In the genomic region with DNA sequence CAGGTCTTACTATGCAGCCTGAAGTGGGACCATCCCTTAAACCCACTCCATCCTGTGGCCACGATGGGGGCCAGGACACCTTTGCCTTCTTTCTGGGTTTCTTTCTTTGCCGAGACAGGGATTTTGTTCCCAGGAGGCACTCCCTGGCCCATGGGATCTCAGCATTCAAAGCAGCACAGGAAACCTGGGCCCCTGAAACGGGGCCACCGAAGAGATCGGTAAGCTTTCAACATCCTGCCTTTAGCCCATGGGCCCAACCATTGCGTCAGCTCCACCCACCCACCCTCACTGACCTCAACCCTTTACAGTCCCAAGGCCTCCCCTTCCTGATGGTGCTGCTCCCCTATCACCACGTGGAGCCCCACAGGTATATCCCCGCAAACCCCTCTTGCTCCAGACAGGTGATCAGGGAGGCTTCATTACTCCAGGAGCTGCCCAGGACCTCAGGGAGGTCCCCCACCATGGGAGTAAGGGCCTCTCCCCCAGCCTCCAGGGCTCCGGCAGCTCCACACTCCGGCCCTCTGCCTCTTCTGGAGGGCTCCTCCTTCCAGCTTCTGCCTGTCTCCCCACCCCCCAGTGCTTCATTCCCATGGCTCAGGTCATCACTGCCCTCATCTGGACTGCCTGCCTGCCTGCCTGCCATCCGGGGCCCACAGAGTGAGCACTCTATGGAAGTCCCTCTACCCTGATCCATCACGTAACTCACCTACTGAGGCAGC, we compare ENCODE assay signal across 1 cellular context.
TF ChIP-seq lines count a peak whose summit lies in the region.

No MANE protein-coding gene starts in this region.

TF ChIP-seq in SK-N-SH, 30 proteins besides CTCF, POLR2A, EP300 and RAD21 (continued from another document):
- TF ChIP-seq, protein P1, sequence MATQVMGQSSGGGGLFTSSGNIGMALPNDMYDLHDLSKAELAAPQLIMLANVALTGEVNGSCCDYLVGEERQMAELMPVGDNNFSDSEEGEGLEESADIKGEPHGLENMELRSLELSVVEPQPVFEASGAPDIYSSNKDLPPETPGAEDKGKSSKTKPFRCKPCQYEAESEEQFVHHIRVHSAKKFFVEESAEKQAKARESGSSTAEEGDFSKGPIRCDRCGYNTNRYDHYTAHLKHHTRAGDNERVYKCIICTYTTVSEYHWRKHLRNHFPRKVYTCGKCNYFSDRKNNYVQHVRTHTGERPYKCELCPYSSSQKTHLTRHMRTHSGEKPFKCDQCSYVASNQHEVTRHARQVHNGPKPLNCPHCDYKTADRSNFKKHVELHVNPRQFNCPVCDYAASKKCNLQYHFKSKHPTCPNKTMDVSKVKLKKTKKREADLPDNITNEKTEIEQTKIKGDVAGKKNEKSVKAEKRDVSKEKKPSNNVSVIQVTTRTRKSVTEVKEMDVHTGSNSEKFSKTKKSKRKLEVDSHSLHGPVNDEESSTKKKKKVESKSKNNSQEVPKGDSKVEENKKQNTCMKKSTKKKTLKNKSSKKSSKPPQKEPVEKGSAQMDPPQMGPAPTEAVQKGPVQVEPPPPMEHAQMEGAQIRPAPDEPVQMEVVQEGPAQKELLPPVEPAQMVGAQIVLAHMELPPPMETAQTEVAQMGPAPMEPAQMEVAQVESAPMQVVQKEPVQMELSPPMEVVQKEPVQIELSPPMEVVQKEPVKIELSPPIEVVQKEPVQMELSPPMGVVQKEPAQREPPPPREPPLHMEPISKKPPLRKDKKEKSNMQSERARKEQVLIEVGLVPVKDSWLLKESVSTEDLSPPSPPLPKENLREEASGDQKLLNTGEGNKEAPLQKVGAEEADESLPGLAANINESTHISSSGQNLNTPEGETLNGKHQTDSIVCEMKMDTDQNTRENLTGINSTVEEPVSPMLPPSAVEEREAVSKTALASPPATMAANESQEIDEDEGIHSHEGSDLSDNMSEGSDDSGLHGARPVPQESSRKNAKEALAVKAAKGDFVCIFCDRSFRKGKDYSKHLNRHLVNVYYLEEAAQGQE (IDR thresholded peaks at IDR 0.05; ENCODE audit: low read depth, low read length) = no peak
- TF ChIP-seq GABPA (IDR thresholded peaks at IDR 0.05; ENCODE audit: low read depth) = no peak
- TF ChIP-seq, protein P2, sequence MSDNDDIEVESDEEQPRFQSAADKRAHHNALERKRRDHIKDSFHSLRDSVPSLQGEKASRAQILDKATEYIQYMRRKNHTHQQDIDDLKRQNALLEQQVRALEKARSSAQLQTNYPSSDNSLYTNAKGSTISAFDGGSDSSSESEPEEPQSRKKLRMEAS (IDR thresholded peaks at IDR 0.05; ENCODE audit: low read depth) = no peak
- TF ChIP-seq FOSL2 (IDR thresholded peaks at IDR 0.05; ENCODE audit: borderline replicate concordance, low read depth) = no peak
- no peak for TF ChIP-seq MEF2A (IDR thresholded peaks at IDR 0.05; ENCODE audit: borderline replicate concordance, low read depth)
- TF ChIP-seq ELF1 (IDR thresholded peaks at IDR 0.05) = no peak
- TF ChIP-seq GATA2 (CRISPR knock-in tag; IDR thresholded peaks at IDR 0.05) = no peak
- TF ChIP-seq, protein P3, sequence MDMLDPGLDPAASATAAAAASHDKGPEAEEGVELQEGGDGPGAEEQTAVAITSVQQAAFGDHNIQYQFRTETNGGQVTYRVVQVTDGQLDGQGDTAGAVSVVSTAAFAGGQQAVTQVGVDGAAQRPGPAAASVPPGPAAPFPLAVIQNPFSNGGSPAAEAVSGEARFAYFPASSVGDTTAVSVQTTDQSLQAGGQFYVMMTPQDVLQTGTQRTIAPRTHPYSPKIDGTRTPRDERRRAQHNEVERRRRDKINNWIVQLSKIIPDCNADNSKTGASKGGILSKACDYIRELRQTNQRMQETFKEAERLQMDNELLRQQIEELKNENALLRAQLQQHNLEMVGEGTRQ (IDR thresholded peaks at IDR 0.05; ENCODE audit: borderline replicate concordance, low read depth, low read length) = no peak
- TF ChIP-seq SIN3A (IDR thresholded peaks at IDR 0.05; ENCODE audit: borderline replicate concordance, low read depth, low read length) = no peak
- TF ChIP-seq, protein P4, sequence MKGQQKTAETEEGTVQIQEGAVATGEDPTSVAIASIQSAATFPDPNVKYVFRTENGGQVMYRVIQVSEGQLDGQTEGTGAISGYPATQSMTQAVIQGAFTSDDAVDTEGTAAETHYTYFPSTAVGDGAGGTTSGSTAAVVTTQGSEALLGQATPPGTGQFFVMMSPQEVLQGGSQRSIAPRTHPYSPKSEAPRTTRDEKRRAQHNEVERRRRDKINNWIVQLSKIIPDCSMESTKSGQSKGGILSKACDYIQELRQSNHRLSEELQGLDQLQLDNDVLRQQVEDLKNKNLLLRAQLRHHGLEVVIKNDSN (IDR thresholded peaks at IDR 0.05; ENCODE audit: borderline replicate concordance, low read depth) = no peak
